In the genomic region with DNA sequence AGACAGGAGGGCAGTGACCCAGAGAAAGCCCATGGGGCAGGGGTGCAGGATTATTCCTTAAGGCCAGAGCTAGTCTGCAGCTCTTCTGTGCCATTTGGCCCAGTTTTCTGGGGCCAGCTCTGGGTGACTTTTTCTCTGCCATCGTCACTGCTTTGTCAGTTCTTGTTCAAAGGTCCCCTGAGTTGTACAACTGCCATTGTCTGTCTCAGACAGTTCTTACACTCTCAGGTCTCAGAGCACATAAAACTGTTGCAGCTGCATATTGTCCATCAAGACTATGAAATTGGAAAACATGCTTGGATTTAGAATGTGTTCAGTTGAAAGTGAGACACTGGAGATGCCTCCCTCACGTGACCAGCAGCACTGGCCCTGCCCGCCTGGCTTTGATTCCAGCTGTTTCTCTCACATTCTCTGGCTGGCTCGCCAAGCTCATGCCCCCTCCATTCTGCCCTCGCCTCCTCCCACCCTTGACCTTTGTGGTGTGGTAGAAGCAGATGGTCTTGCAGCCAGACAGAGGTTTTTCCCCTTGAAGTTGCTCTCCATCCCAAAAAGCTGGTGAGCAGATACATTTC, we compare ENCODE assay signal across 17 cellular contexts.
"Had no signal": no experiment of that assay in that cellular context is flagged by ENCODE, and none has a peak within 500 bp of the region (broad histone marks: within the 10 kb centered on the region; RNA-seq: fewer than 3 reads in every experiment).

No MANE protein-coding gene starts in this region.

- ATAC-seq: activated CD4-positive, alpha-beta T cell treated with anti-CD3 and anti-CD28 coated beads for 36 hours; activated T-cell treated with anti-CD3 and anti-CD28 coated beads, Interleukin-2, amount 50 U/mL, for 4 hours; gastroesophageal sphincter; left ventricle myocardium superior; stimulated activated naive B cell treated with anti-CD40 and anti-IgM and Interleukin-4, amounts not matched to agents 10 μg/mL and 1 μg/mL and 100 μg/mL, for 72 hours; T-helper 17 cell had no signal

- H3K36me3 ChIP-seq: brain microvascular endothelial cell, gastroesophageal sphincter, transverse colon, vagina had no signal

- FAIRE-seq: kidney had no signal

- H3K4me3 ChIP-seq: gastroesophageal sphincter, transverse colon, vagina had no signal

- H3K27ac ChIP-seq: brain microvascular endothelial cell, gastroesophageal sphincter, transverse colon, vagina had no signal

- H3K27me3 ChIP-seq: transverse colon, vagina had no signal

- DNase-seq: activated CD4-positive, alpha-beta memory T cell treated with anti-CD3 and anti-CD28 coated beads for 36 hours; activated CD4-positive, alpha-beta T cell treated with anti-CD3 and anti-CD28 coated beads for 36 hours; activated gamma-delta T cell treated with Interleukin-2 at 50 U/mL for 16 hours; activated naive CD8-positive, alpha-beta T cell treated with anti-CD3 and anti-CD28 coated beads for 36 hours; activated T-cell treated with anti-CD3 and anti-CD28 coated beads, Interleukin-2, amount 50 U/mL, for 4 hours; brain microvascular endothelial cell; cerebellar nuclear complex; kidney; left ventricle myocardium superior; mesenchymal stem cell; nephron progenitor cell; stimulated activated CD4-positive, alpha-beta T cell treated with anti-CD3 and anti-CD28 coated beads, Interleukin-4, amount 100 ng/mL, for 1 hour; stimulated activated naive B cell treated with anti-CD40 and anti-IgM and Interleukin-4, amounts not matched to agents 10 μg/mL and 1 μg/mL and 100 μg/mL, for 72 hours; T-helper 17 cell; transverse colon had no signal
